ENCODE assay signal across 19 cellular contexts in genomic region chr5:101425345-101425744, GRCh38.
DNase-seq lines count a peak whose midpoint lies in the region; ATAC-seq and TF ChIP-seq lines count a peak whose summit lies in the region.
"Had no signal": no experiment of that assay in that cellular context is flagged by ENCODE, and none has a peak within 500 bp of the region (broad histone marks: within the 10 kb centered on the region; RNA-seq: fewer than 3 reads in every experiment).

No MANE protein-coding gene starts in this region.

- peak overlapping the region; percentile 69 for H2AFZ ChIP-seq in smooth muscle cell (ENCODE audit: low read depth)

- H3K27ac ChIP-seq in smooth muscle cell (ENCODE audit: low read depth), result peak overlapping the region; percentile 65
- H3K27ac ChIP-seq: pancreas, VCaP had no signal

- no peaks in the 10 kb centered on the region for H3K27me3 ChIP-seq in smooth muscle cell (ENCODE audit: low read depth)
- H3K27me3 ChIP-seq: MG63, pancreas had no signal

- no peaks in the 10 kb centered on the region for H3F3A ChIP-seq in smooth muscle cell (ENCODE audit: low read depth)

- H3K4me3 ChIP-seq in AG10803 (ENCODE audit: low read length) (no peak overlapping the region), fibroblast of the aortic adventitia (ENCODE audit: low read depth, low read length) (no peak overlapping the region), smooth muscle cell (no peak overlapping the region)
- H3K4me3 ChIP-seq: MG63, pancreas had no signal

- H4K20me1 ChIP-seq in smooth muscle cell (ENCODE audit: low read depth), result no peaks in the 10 kb centered on the region

- peak overlapping the region; percentile 43 for H3K4me2 ChIP-seq in smooth muscle cell

- no peaks in the 10 kb centered on the region for H3K9me3 ChIP-seq in smooth muscle cell (replicated peaks; ENCODE audit: low read depth)
- H3K9me3 ChIP-seq: MG63, pancreas had no signal

- H3K79me2 ChIP-seq in smooth muscle cell (ENCODE audit: low read depth), result no peaks in the 10 kb centered on the region

- ATAC-seq in GM21576 (IDR thresholded peaks at IDR 0.05; ENCODE audit: unreplicated experiment), result no peak
- ATAC-seq: T-cell had no signal

- no peak overlapping the region for H3K9ac ChIP-seq in smooth muscle cell (ENCODE audit: low read depth)

- H3K36me3 ChIP-seq in smooth muscle cell (ENCODE audit: low read depth), result no peaks in the 10 kb centered on the region
- H3K36me3 ChIP-seq: MG63, pancreas had no signal

- DNase-seq in AG10803 (ENCODE audit: low read depth) (peak; percentile 60), NCI-H774 (lab: John Stamatoyannopoulos, UW) (peak; percentile 13), fibroblast of the aortic adventitia (ENCODE audit: low read depth) (peak; percentile 31), smooth muscle cell (lab: John Stamatoyannopoulos, UW; ENCODE audit: unreplicated experiment) (no peak), glomerular visceral epithelial cell (ENCODE audit: extremely low spot score) (no peak), NCI-H345 (lab: John Stamatoyannopoulos, UW) (no peak), UCSD-AML1 (lab: John Stamatoyannopoulos, UW; ENCODE audit: unreplicated experiment) (no peak)
- DNase-seq: activated CD4-positive, alpha-beta T cell treated with anti-CD3 and anti-CD28 coated beads, Interleukin-2, amount 50 U/mL, for 4 hours; activated naive CD4-positive, alpha-beta T cell treated with Interleukin-2 at 50 U/mL for 16 hours; CD4-positive, CD25-positive, alpha-beta regulatory T cell; glutamatergic neuron; NCI-H187 treated with DMSO at 0.1 percent for 48 hours; pancreas; small intestine; stimulated activated CD4-positive, alpha-beta T cell treated with anti-CD3 and anti-CD28 coated beads, Interleukin-4, amount 100 ng/mL, for 24 hours; T-cell had no signal

- TF ChIP-seq CTCF in AG10803 (conservative IDR thresholded peaks at IDR 0.05; ENCODE audit: low read length), result no peak
- TF ChIP-seq CTCF in fibroblast of the aortic adventitia (IDR thresholded peaks at IDR 0.05; ENCODE audit: insufficient read depth, low read length), result no peak
- no peak for TF ChIP-seq CTCF in smooth muscle cell (IDR thresholded peaks at IDR 0.05; ENCODE audit: borderline replicate concordance, insufficient read depth, poor library complexity, severe bottlenecking)

- H3K4me1 ChIP-seq in smooth muscle cell (ENCODE audit: low read depth), result no peaks in the 10 kb centered on the region
- H3K4me1 ChIP-seq: pancreas had no signal

Comparison
In these comparisons a context has a peak if more than half of its experiments do, and no peak if none do; other contexts are left out.
1. DNase-seq: peak in AG10803 (single experiment), NCI-H774 (single experiment) and fibroblast of the aortic adventitia (single experiment); none in smooth muscle cell (single experiment), glomerular visceral epithelial cell (single experiment), NCI-H345 (single experiment) and UCSD-AML1 (single experiment).